2 cellular contexts compared by ENCODE assay signal in the genomic region with DNA sequence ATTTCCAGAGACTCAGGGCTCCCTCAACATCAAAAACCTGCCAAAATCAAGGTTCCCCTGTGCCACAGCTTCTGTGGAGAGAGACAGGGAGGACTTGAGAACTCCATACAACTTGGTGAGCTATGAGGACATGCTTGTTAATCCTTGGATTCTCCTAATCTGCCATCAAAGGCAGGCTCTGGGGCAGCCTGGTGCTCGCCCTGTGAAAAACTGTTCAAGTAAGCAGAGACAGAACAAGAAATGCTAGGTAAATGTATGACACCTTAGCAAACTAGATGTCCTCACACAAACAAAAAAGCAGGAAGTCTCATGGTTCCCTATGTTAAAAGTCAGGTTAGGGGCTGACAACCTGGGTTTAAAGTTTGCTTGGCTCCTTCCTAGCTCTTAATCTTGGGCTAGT.
TF ChIP-seq lines count a peak whose summit lies in the region.

No MANE protein-coding gene starts in this region.

TF ChIP-seq in GM23338, 12 proteins besides CTCF, POLR2A, EP300 and RAD21:
- no peak for TF ChIP-seq ZNF331 (CRISPR knock-in tag; IDR thresholded peaks at IDR 0.05; ENCODE audit: low read depth)
- TF ChIP-seq ZNF114 (CRISPR knock-in tag; IDR thresholded peaks at IDR 0.05), result no peak

TF ChIP-seq in WTC11, 78 proteins besides CTCF, POLR2A, EP300 and RAD21:
- TF ChIP-seq HMGXB4 (CRISPR knock-in tag; IDR thresholded peaks at IDR 0.05), result no peak
- no peak for TF ChIP-seq ETV6 (CRISPR knock-in tag; IDR thresholded peaks at IDR 0.05)
- TF ChIP-seq, protein P1, sequence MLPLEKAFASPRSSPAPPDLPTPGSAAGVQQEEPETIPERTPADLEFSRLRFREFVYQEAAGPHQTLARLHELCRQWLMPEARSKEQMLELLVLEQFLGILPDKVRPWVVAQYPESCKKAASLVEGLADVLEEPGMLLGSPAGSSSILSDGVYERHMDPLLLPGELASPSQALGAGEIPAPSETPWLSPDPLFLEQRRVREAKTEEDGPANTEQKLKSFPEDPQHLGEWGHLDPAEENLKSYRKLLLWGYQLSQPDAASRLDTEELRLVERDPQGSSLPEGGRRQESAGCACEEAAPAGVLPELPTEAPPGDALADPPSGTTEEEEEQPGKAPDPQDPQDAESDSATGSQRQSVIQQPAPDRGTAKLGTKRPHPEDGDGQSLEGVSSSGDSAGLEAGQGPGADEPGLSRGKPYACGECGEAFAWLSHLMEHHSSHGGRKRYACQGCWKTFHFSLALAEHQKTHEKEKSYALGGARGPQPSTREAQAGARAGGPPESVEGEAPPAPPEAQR (CRISPR knock-in tag; IDR thresholded peaks at IDR 0.05), result no peak
- no peak for TF ChIP-seq FOXJ3 (CRISPR knock-in tag; IDR thresholded peaks at IDR 0.05; ENCODE audit: borderline replicate concordance)
